ENCODE assay signal across 3 cellular contexts in the genomic region with DNA sequence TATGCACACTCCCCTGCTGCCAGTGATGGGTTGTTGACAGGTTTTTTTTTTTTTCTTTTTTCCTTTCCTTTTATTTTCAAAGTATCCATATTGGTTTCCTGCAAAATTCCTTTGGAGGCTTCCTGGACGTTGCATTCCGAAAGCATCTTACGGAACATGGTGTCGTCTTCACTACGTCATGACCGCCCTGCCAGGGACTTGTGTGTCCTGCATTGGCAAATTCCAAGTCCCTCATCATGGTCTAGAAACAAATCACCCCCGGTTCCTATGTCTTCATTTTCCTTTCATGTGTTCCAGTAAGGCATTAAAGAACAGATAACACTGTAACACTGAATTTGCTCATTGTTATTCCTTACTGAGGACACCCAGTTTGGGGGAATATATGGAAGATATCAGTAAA.
TF ChIP-seq lines count a peak whose summit lies in the region.

No MANE protein-coding gene starts in this region.

TF ChIP-seq in IMR-90, 13 proteins besides CTCF, POLR2A, EP300 and RAD21:
- TF ChIP-seq NFE2L2 (IDR thresholded peaks at IDR 0.05; ENCODE audit: low read depth, low read length) (no peak), SMC3 (IDR thresholded peaks at IDR 0.05; ENCODE audit: low read depth, low read length) (no peak), MAFK (IDR thresholded peaks at IDR 0.05; ENCODE audit: low read depth, low read length) (no peak), MAZ (IDR thresholded peaks at IDR 0.05; ENCODE audit: borderline replicate concordance, low read depth, low read length) (no peak), CHD1 (IDR thresholded peaks at IDR 0.05; ENCODE audit: low read depth, low read length) (no peak), MXI1 (IDR thresholded peaks at IDR 0.05; ENCODE audit: borderline replicate concordance, low read depth, low read length) (no peak), BHLHE40 (IDR thresholded peaks at IDR 0.05; ENCODE audit: low read depth, low read length) (no peak), FOS (IDR thresholded peaks at IDR 0.05; ENCODE audit: low read depth, low read length) (no peak), RCOR1 (IDR thresholded peaks at IDR 0.05; ENCODE audit: insufficient replicate concordance, low read length) (no peak)

TF ChIP-seq in H1, 55 proteins besides CTCF, POLR2A, EP300 and RAD21:
- TF ChIP-seq CEBPB (IDR thresholded peaks at IDR 0.05; ENCODE audit: low read depth, low read length) (no peak), MAFK (IDR thresholded peaks at IDR 0.05; ENCODE audit: low read depth, low read length) (no peak), TBP (IDR thresholded peaks at IDR 0.05; ENCODE audit: low read depth, low read length) (no peak), SP2 (IDR thresholded peaks at IDR 0.05; ENCODE audit: low read length) (no peak), POLR2AphosphoS5 (IDR thresholded peaks at IDR 0.05; ENCODE audit: low read depth, low read length) (no peak), YY1 (IDR thresholded peaks at IDR 0.05; ENCODE audit: low read depth, low read length) (no peak), POU5F1 (IDR thresholded peaks at IDR 0.05; ENCODE audit: low read depth, low read length) (no peak), SUZ12 (IDR thresholded peaks at IDR 0.05; ENCODE audit: low read length) (no peak), ASH2L (IDR thresholded peaks at IDR 0.05; ENCODE audit: low read length) (no peak), RXRA (IDR thresholded peaks at IDR 0.05; ENCODE audit: insufficient read depth, low read depth, low read length) (no peak), RFX5 (IDR thresholded peaks at IDR 0.05; ENCODE audit: borderline replicate concordance, low read depth, low read length) (no peak), BRCA1 (IDR thresholded peaks at IDR 0.05; ENCODE audit: low read depth, low read length) (no peak), CTBP2 (IDR thresholded peaks at IDR 0.05; ENCODE audit: borderline replicate concordance, insufficient read depth, insufficient read length, low read length) (no peak), HDAC2 (IDR thresholded peaks at IDR 0.05; ENCODE audit: borderline replicate concordance in 1 of 2, low read depth in 2 of 2, low read length in 2 of 2) (no peak), SP1 (IDR thresholded peaks at IDR 0.05; ENCODE audit: low read depth, low read length) (no peak)
- TF ChIP-seq, protein P1, sequence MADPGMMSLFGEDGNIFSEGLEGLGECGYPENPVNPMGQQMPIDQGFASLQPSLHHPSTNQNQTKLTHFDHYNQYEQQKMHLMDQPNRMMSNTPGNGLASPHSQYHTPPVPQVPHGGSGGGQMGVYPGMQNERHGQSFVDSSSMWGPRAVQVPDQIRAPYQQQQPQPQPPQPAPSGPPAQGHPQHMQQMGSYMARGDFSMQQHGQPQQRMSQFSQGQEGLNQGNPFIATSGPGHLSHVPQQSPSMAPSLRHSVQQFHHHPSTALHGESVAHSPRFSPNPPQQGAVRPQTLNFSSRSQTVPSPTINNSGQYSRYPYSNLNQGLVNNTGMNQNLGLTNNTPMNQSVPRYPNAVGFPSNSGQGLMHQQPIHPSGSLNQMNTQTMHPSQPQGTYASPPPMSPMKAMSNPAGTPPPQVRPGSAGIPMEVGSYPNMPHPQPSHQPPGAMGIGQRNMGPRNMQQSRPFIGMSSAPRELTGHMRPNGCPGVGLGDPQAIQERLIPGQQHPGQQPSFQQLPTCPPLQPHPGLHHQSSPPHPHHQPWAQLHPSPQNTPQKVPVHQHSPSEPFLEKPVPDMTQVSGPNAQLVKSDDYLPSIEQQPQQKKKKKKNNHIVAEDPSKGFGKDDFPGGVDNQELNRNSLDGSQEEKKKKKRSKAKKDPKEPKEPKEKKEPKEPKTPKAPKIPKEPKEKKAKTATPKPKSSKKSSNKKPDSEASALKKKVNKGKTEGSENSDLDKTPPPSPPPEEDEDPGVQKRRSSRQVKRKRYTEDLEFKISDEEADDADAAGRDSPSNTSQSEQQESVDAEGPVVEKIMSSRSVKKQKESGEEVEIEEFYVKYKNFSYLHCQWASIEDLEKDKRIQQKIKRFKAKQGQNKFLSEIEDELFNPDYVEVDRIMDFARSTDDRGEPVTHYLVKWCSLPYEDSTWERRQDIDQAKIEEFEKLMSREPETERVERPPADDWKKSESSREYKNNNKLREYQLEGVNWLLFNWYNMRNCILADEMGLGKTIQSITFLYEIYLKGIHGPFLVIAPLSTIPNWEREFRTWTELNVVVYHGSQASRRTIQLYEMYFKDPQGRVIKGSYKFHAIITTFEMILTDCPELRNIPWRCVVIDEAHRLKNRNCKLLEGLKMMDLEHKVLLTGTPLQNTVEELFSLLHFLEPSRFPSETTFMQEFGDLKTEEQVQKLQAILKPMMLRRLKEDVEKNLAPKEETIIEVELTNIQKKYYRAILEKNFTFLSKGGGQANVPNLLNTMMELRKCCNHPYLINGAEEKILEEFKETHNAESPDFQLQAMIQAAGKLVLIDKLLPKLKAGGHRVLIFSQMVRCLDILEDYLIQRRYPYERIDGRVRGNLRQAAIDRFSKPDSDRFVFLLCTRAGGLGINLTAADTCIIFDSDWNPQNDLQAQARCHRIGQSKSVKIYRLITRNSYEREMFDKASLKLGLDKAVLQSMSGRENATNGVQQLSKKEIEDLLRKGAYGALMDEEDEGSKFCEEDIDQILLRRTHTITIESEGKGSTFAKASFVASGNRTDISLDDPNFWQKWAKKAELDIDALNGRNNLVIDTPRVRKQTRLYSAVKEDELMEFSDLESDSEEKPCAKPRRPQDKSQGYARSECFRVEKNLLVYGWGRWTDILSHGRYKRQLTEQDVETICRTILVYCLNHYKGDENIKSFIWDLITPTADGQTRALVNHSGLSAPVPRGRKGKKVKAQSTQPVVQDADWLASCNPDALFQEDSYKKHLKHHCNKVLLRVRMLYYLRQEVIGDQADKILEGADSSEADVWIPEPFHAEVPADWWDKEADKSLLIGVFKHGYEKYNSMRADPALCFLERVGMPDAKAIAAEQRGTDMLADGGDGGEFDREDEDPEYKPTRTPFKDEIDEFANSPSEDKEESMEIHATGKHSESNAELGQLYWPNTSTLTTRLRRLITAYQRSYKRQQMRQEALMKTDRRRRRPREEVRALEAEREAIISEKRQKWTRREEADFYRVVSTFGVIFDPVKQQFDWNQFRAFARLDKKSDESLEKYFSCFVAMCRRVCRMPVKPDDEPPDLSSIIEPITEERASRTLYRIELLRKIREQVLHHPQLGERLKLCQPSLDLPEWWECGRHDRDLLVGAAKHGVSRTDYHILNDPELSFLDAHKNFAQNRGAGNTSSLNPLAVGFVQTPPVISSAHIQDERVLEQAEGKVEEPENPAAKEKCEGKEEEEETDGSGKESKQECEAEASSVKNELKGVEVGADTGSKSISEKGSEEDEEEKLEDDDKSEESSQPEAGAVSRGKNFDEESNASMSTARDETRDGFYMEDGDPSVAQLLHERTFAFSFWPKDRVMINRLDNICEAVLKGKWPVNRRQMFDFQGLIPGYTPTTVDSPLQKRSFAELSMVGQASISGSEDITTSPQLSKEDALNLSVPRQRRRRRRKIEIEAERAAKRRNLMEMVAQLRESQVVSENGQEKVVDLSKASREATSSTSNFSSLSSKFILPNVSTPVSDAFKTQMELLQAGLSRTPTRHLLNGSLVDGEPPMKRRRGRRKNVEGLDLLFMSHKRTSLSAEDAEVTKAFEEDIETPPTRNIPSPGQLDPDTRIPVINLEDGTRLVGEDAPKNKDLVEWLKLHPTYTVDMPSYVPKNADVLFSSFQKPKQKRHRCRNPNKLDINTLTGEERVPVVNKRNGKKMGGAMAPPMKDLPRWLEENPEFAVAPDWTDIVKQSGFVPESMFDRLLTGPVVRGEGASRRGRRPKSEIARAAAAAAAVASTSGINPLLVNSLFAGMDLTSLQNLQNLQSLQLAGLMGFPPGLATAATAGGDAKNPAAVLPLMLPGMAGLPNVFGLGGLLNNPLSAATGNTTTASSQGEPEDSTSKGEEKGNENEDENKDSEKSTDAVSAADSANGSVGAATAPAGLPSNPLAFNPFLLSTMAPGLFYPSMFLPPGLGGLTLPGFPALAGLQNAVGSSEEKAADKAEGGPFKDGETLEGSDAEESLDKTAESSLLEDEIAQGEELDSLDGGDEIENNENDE (IDR thresholded peaks at IDR 0.05; ENCODE audit: insufficient replicate concordance, low read length): no peak

TF ChIP-seq in GM12891, 5 proteins besides CTCF, POLR2A, EP300 and RAD21:
- TF ChIP-seq SPI1 (IDR thresholded peaks at IDR 0.05; ENCODE audit: low read depth, low read length): no peak
- no peak for TF ChIP-seq POU2F2 (IDR thresholded peaks at IDR 0.05; ENCODE audit: low read depth, low read length)
- TF ChIP-seq POLR2AphosphoS5 (IDR thresholded peaks at IDR 0.05; ENCODE audit: low read depth, low read length): no peak
- TF ChIP-seq TAF1 (IDR thresholded peaks at IDR 0.05; ENCODE audit: low read depth, low read length): no peak
- TF ChIP-seq PAX5 (IDR thresholded peaks at IDR 0.05; ENCODE audit: insufficient read depth, low read length, severe bottlenecking): no peak
